9 cellular contexts compared by ENCODE assay signal in the genomic region with DNA sequence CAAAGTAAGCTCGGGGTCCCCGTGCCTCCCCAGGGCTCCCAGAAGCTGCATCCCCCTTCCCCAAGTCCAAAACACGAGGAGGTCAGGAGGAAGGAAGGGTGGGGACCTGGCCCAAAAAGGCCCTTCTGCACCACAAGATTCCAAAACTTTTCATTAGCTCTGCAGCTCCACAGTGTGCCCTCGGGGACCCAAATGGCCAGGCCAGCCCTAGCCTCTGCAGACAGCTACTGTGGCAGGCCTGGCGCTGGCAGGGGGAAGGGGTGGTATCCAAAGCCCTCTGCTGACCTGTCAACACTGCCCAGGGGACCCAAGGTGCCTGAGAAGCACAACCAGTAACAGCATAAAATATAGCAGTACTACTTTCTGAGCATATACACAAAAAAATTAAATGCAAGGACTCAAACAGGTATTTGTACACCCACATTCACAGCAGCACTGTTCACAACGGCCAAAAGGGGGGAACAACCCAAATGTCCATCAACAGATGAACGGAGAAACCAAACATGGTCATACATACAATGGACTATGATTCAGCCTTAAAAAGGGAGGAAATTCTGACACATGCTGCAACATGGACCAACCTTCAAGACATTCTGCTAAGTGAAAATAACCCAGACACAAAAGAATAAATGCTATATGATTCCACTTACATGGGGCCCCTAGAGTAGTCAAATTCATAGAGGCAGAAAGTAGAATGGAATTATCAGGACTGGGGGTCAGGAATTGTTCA. TPM values are rescaled to one million over a fixed set of nuclear protein-coding genes. Genes with fewer than 3 reads are reported as not detected.
A peak's percentile ranks its signal among the peaks of the same experiment; 100 is the strongest.
DNase-seq lines count a peak whose midpoint lies in the region; ATAC-seq and TF ChIP-seq lines count a peak whose summit lies in the region.
"Had no signal": no experiment of that assay in that cellular context is flagged by ENCODE, and none has a peak within 500 bp of the region (broad histone marks: within the 10 kb centered on the region; RNA-seq: fewer than 3 reads in every experiment).

No MANE protein-coding gene starts in this region.

- no peak for DNase-seq in stimulated activated naive CD8-positive, alpha-beta T cell treated with anti-CD3 and anti-CD28 coated beads, Interleukin-15, Interleukin-2, amounts not matched to agents 100 U/mL and 50 U/mL, for 24 hours
- DNase-seq in epithelial cell of esophagus (ENCODE audit: low read depth) = peak; percentile 61
- DNase-seq in stimulated activated naive CD4-positive, alpha-beta T cell (lab: John Stamatoyannopoulos, UW) = no peak
- no peak for DNase-seq in OCI-LY7 (ENCODE audit: low spot score)
- DNase-seq in stimulated activated naive CD4-positive, alpha-beta T cell treated with Interleukin-2 at 50 U/mL for 16 hours (lab: John Stamatoyannopoulos, UW) = no peak
- DNase-seq in SIG-M5 (lab: John Stamatoyannopoulos, UW) = no peak
- DNase-seq: C1 segment of cervical spinal cord had no signal

- POLR2A ChIA-PET in OCI-LY7 (lab: Charles Lee) = no interaction called here

- TF ChIP-seq CTCF in epithelial cell of esophagus (IDR thresholded peaks at IDR 0.05; ENCODE audit: insufficient read depth, low read depth, low read length, missing control alignments) (no peak), neutrophil (IDR thresholded peaks at IDR 0.05) (no peak), OCI-LY7 (conservative IDR thresholded peaks at IDR 0.05; ENCODE audit: low read length) (no peak)

- no peaks in the 10 kb centered on the region for H3K9me2 ChIP-seq in OCI-LY7 (ENCODE audit: insufficient read depth, low read length)

- no peak overlapping the region for H2AFZ ChIP-seq in OCI-LY7 (ENCODE audit: low read length)

- H4K20me1 ChIP-seq in OCI-LY7 (ENCODE audit: insufficient read depth, low read length) = no peaks in the 10 kb centered on the region

- H3K27ac Mint-ChIP-seq in stimulated activated naive CD8-positive, alpha-beta T cell treated with anti-CD3 and anti-CD28 coated beads, Interleukin-15, Interleukin-2, amounts not matched to agents 100 ng/mL and 50 ng/mL, for 24 hours = peak overlapping the region; percentile 84

- no peaks in the 10 kb centered on the region for H3K27me3 Mint-ChIP-seq in stimulated activated naive CD8-positive, alpha-beta T cell treated with anti-CD3 and anti-CD28 coated beads, Interleukin-15, Interleukin-2, amounts not matched to agents 100 ng/mL and 50 ng/mL, for 24 hours

- no peak overlapping the region for H3K4me3 ChIP-seq in epithelial cell of esophagus (ENCODE audit: low read length)
- peak overlapping the region in 1 of 2 experiments; percentile 2 for H3K4me3 ChIP-seq in neutrophil (ENCODE audit: low read depth in 1 of 2, low read length in 1 of 2)
- H3K4me3 ChIP-seq in OCI-LY7 (ENCODE audit: low read depth, low read length, poor library complexity, severe bottlenecking) = no peak overlapping the region

- H3K4me3 Mint-ChIP-seq in stimulated activated naive CD8-positive, alpha-beta T cell treated with anti-CD3 and anti-CD28 coated beads, Interleukin-15, Interleukin-2, amounts not matched to agents 100 ng/mL and 50 ng/mL, for 24 hours = peak overlapping the region; percentile 41

- H3K36me3 Mint-ChIP-seq in stimulated activated naive CD8-positive, alpha-beta T cell treated with anti-CD3 and anti-CD28 coated beads, Interleukin-15, Interleukin-2, amounts not matched to agents 100 ng/mL and 50 ng/mL, for 24 hours (ENCODE audit: low read depth) = peaks cover 10% of the 10 kb centered on the region

- H3K9me3 ChIP-seq in neutrophil (no peaks in the 10 kb centered on the region), OCI-LY7 (ENCODE audit: low read length) (no peaks in the 10 kb centered on the region)

- H3K27me3 ChIP-seq in neutrophil = no peaks in the 10 kb centered on the region

- H3K36me3 ChIP-seq in neutrophil (no peaks in the 10 kb centered on the region), OCI-LY7 (ENCODE audit: insufficient read depth, low read length) (no peaks in the 10 kb centered on the region)

- intact Hi-C loops in OCI-LY7 (cut with micrococcal nuclease; ENCODE audit: unreplicated experiment) = no loop called here

- peaks cover 90% of the 10 kb centered on the region for H3K4me1 Mint-ChIP-seq in stimulated activated naive CD8-positive, alpha-beta T cell treated with anti-CD3 and anti-CD28 coated beads, Interleukin-15, Interleukin-2, amounts not matched to agents 100 ng/mL and 50 ng/mL, for 24 hours (ENCODE audit: low read depth)

- CTCF ChIA-PET in OCI-LY7 (lab: Charles Lee; ENCODE audit: unreplicated experiment) = no interaction called here

- H3K4me1 ChIP-seq in neutrophil (ENCODE audit: control insufficient read depth in 1 of 2, insufficient read depth in 1 of 2, low read depth in 1 of 2, low read length in 1 of 2) (peaks cover 90 to 96% of the 10 kb centered on the region in 2 experiments), OCI-LY7 (ENCODE audit: insufficient read depth, low read length, poor library complexity, severe bottlenecking) (no peaks in the 10 kb centered on the region)

- H3K9me3 Mint-ChIP-seq in stimulated activated naive CD8-positive, alpha-beta T cell treated with anti-CD3 and anti-CD28 coated beads, Interleukin-15, Interleukin-2, amounts not matched to agents 100 ng/mL and 50 ng/mL, for 24 hours = no peaks in the 10 kb centered on the region

- no TSS peak for BruUV-seq in OCI-LY7 (replicated peaks; lab: Mats Ljungman, UMichigan)

- no peak for ATAC-seq in stimulated activated naive CD8-positive, alpha-beta T cell treated with anti-CD3 and anti-CD28 coated beads, Interleukin-15, Interleukin-2, amounts not matched to agents 100 U/mL and 50 U/mL, for 24 hours

- H3K27ac ChIP-seq in neutrophil = peak overlapping the region; percentile 97
- no peak overlapping the region for H3K27ac ChIP-seq in OCI-LY7 (ENCODE audit: low read depth, low read length, poor library complexity, severe bottlenecking)

- H3K4me2 ChIP-seq in OCI-LY7 (ENCODE audit: low read length) = no peak overlapping the region

- no peaks in the 10 kb centered on the region for H3K79me2 ChIP-seq in OCI-LY7 (ENCODE audit: insufficient read depth, low read depth, low read length)

RNA-seq across cellular contexts. Expression of a gene that starts 29.7 kb away (rescaled TPM):
- 0.39 and 1.8 TPM in 2 replicates for total RNA-seq in OCI-LY7 (2014; rRNA removed; shearing (Covaris generic))
- 0.51 and 1.2 TPM in 2 replicates for total RNA-seq in OCI-LY7 (2022)
